8 cellular contexts compared by ENCODE assay signal in the genomic region with DNA sequence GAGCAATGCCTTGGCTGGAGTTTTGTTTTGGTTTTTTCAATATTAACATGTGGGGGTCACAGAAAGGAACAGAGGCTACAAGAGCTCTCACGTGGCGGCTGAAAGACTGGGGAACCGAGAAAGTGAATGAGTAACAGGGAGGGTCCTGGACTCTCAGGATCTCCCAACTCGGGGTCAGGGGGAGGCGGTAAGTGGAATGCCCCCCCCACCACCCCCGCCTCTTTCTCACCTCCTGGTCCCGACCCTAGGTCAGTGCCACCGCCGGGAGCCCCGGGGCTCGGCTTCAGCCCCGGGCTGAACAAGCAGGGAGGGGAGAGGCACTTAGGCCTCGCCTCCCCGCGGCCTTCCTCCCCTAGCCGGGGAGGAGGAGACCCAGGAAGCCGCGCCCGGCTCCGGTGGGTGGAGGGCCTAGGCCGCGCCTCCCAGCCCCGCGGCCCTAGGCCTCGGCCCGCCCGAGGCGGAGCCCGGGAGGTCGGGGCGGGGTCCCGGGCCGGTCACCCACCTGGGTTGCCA. TPM values are rescaled to one million over a fixed set of nuclear protein-coding genes. Genes with fewer than 3 reads are reported as not detected.
DNase-seq lines count a peak whose midpoint lies in the region; ATAC-seq and TF ChIP-seq lines count a peak whose summit lies in the region.
"Not testable (repeated sequence)": the region's sequence is repeated elsewhere in the genome, so short reads cannot be mapped to it uniquely, and the experiment has no call there.

No MANE protein-coding gene starts in this region.

- not testable (repeated sequence) for H3K4me1 ChIP-seq in parathyroid adenoma
- peaks cover 5 to 26% of the 10 kb centered on the region in 2 donors for H3K4me1 ChIP-seq in thoracic aorta (ENCODE audit: control insufficient read depth in 1 of 2, low read depth in 2 of 2)

- ATAC-seq in HG02623 (IDR thresholded peaks at IDR 0.05; ENCODE audit: unreplicated experiment) (peak; percentile 77), T-cell (replicated peaks in 1 of 4) (peak; percentile 89 to 93 (median 93)), thoracic aorta (ENCODE audit: insufficient number of reproducible peaks, low FRiP score, low read depth) (peak; percentile 86)
- peak; percentile 81 to 94 for ATAC-seq in activated naive CD4-positive, alpha-beta T cell treated with anti-CD3 and anti-CD28 coated beads, Interleukin-2, amount 50 U/mL, for 72 hours

- H3K9ac ChIP-seq in parathyroid adenoma, result peak overlapping the region; percentile 89

- H3K9me3 Mint-ChIP-seq in T-cell; activated naive CD4-positive, alpha-beta T cell treated with anti-CD3 and anti-CD28 coated beads, Interleukin-2, amount 50 U/mL, for 72 hours: not testable (repeated sequence)

- DNase-seq in GM10266 (ENCODE audit: extremely low spot score) (peak; percentile 67), NAMALWA (ENCODE audit: low spot score) (peak; percentile 92), T-cell (peak; percentile 66 to 89 (median 81)), cardiac septum (ENCODE audit: low spot score) (peak; percentile 93)
- peak; percentile 79 to 91 for DNase-seq in activated naive CD4-positive, alpha-beta T cell treated with anti-CD3 and anti-CD28 coated beads, Interleukin-2, amount 50 U/mL, for 72 hours (ENCODE audit: low spot score in 2 of 2)
- not testable (repeated sequence) for DNase-seq in thoracic aorta (ENCODE audit: low spot score)

- H3K27ac ChIP-seq in parathyroid adenoma, result peak overlapping the region; percentile 93
- H3K27ac ChIP-seq in thoracic aorta, result peak overlapping the region; percentile 92 to 97

- intact Hi-C loops in cardiac septum (cut with DNase I), result not testable (repeated sequence)

- H3K27ac Mint-ChIP-seq in T-cell, result peak overlapping the region; percentile 90 to 93
- H3K27ac Mint-ChIP-seq in activated naive CD4-positive, alpha-beta T cell treated with anti-CD3 and anti-CD28 coated beads, Interleukin-2, amount 50 U/mL, for 72 hours, result peak overlapping the region; percentile 56 to 87

- POLR2A ChIA-PET in T-cell (lab: Charles Lee), result not testable (repeated sequence)

- CTCF ChIA-PET in T-cell (lab: Charles Lee), result interaction anchor here (0.6 to 1.4 kb wide), 3 partner anchors 36 to 325 kb away, joined by 3 to 4 read pairs (median 3); partner anchors contain the start of gene DCTPP1 (in 1 of the 2)

- H3K4me2 ChIP-seq in parathyroid adenoma (ENCODE audit: low read length), result peak overlapping the region; percentile 51

- peak overlapping the region; percentile 91 to 97 (median 92) for H3K4me3 Mint-ChIP-seq in T-cell

- H2AFZ ChIP-seq in parathyroid adenoma, result peak overlapping the region; percentile 98

- peak overlapping the region; percentile 57 for H3K4me3 ChIP-seq in parathyroid adenoma (ENCODE audit: low read depth, low read length)
- peak overlapping the region; percentile 96 for H3K4me3 ChIP-seq in thoracic aorta

- TF ChIP-seq CTCF in GM10266 (IDR thresholded peaks at IDR 0.05; ENCODE audit: control insufficient read depth, insufficient read depth, low read depth, missing control alignments); parathyroid adenoma (IDR thresholded peaks at IDR 0.05); thoracic aorta (IDR thresholded peaks at IDR 0.05): not testable (repeated sequence)

- not testable (repeated sequence) for H3K36me3 Mint-ChIP-seq in T-cell; activated naive CD4-positive, alpha-beta T cell treated with anti-CD3 and anti-CD28 coated beads, Interleukin-2, amount 50 U/mL, for 72 hours

- H3K79me2 ChIP-seq in parathyroid adenoma, result peaks cover 18% of the 10 kb centered on the region

- H3K4me1 Mint-ChIP-seq in T-cell, result peaks cover 25 to 40% (median 28%) of the 10 kb centered on the region in 3 donors

- not testable (repeated sequence) for H3K27me3 Mint-ChIP-seq in T-cell

- H3K36me3 ChIP-seq in parathyroid adenoma (ENCODE audit: control insufficient read depth, insufficient read depth, low read length); thoracic aorta: not testable (repeated sequence)

- not testable (repeated sequence) for H3K9me3 ChIP-seq in parathyroid adenoma (ENCODE audit: control insufficient read depth, low read length); thoracic aorta

- H3K27me3 ChIP-seq in parathyroid adenoma (ENCODE audit: control insufficient read depth, insufficient read depth, low read length); thoracic aorta (replicated peaks; ENCODE audit: insufficient read depth): not testable (repeated sequence)

RNA-seq across cellular contexts. Expression of gene CD2BP2, which starts 20.6 kb away (rescaled TPM):
- total RNA-seq in T-cell (10 to 100 TPM; 38.9 to 80.3 (median 73.3) TPM), cardiac septum (41.7 TPM), thoracic aorta (10 to 100 TPM; 31.4 to 52.0 TPM)
- total RNA-seq in activated naive CD4-positive, alpha-beta T cell treated with anti-CD3 and anti-CD28 coated beads, Interleukin-2, amount 50 U/mL, for 72 hours, result 10 to 100 TPM; 57.3 to 64.4 TPM

RNA-seq across cellular contexts. Expression of gene TBC1D10B, which starts 35.8 kb away (rescaled TPM):
- total RNA-seq in T-cell (10 to 100 TPM; 24.0 to 60.1 (median 52.5) TPM), cardiac septum (23.7 TPM), thoracic aorta (10 to 100 TPM; 34.5 TPM)
- 10 to 100 TPM; 52.5 to 69.5 TPM for total RNA-seq in activated naive CD4-positive, alpha-beta T cell treated with anti-CD3 and anti-CD28 coated beads, Interleukin-2, amount 50 U/mL, for 72 hours

RNA-seq across cellular contexts. Expression of gene MYL11, which starts 40.1 kb away (rescaled TPM):
- total RNA-seq in T-cell (1 to 10 TPM in 2 of 5 donors, under 1 TPM in 1, not detected in 2; 0.91 to 1.3 (median 1.1) TPM), cardiac septum (0.59 TPM), thoracic aorta (under 1 TPM in 1 of 2 donors, not detected in 1; 0.81 TPM)
- 1 to 10 TPM in 1 of 2 donors, under 1 TPM in 1; 0.97 to 1.2 TPM for total RNA-seq in activated naive CD4-positive, alpha-beta T cell treated with anti-CD3 and anti-CD28 coated beads, Interleukin-2, amount 50 U/mL, for 72 hours

RNA-seq across cellular contexts. Expression of gene SEPTIN1, which starts 47.8 kb away (rescaled TPM):
- total RNA-seq in T-cell (100 to 1,000 TPM; 191 to 259 (median 229) TPM), cardiac septum (2.2 TPM), thoracic aorta (1 to 10 TPM; 3.0 to 4.2 TPM)
- 100 to 1,000 TPM; 161 to 208 TPM for total RNA-seq in activated naive CD4-positive, alpha-beta T cell treated with anti-CD3 and anti-CD28 coated beads, Interleukin-2, amount 50 U/mL, for 72 hours
